Comparison of ENCODE assay signal across 8 cellular contexts in the genomic region with DNA sequence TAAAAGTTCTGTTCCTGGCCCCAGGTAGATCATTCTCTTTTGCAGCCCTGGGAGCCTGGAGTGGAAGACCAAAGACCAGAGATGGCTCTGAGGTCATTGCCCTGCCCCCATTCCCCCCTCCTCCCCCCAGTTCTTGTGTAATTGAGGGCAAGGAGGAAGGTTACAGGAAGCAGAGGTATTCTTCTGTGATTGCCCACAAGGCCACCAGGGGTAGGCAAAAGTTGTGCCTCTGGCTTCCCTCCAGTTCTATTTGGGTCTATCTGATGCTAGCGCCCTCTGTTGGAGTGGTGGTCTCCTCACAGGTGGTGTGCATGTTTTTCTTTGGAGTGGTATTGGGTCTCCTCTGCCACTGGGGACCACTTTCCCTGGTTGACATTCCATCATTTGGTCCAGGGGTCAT. TPM values are rescaled to one million over a fixed set of nuclear protein-coding genes. Genes with fewer than 3 reads are reported as not detected.
DNase-seq lines count a peak whose midpoint lies in the region; ATAC-seq and TF ChIP-seq lines count a peak whose summit lies in the region.

No MANE protein-coding gene starts in this region.

- H3K36me3 Mint-ChIP-seq in CD14-positive monocyte: no peaks in the 10 kb centered on the region

- H3K4me3 ChIP-seq in kidney epithelial cell (ENCODE audit: low read depth, low read length) (no peak overlapping the region), dorsolateral prefrontal cortex (no peak overlapping the region)

- H3K27ac Mint-ChIP-seq in CD14-positive monocyte: no peak overlapping the region

- in situ Hi-C loops in KBM-7 (cut with MboI; ENCODE audit: low pct_unique_long_range_greater_than_20kb, low sequenced_read_pairs): loop anchor here (10.0 kb wide), 1 partner anchor 480 kb away; no protein-coding TSS in a partner anchor

- TF ChIP-seq CTCF in CD14-positive monocyte (IDR thresholded peaks at IDR 0.05) (peak; percentile 43), kidney epithelial cell (IDR thresholded peaks at IDR 0.05; ENCODE audit: insufficient read depth, low read length, poor library complexity, severe bottlenecking) (peak; percentile 38), dorsolateral prefrontal cortex (IDR thresholded peaks at IDR 0.05 in 54 of 56, conservative IDR thresholded peaks at IDR 0.05 in 2 of 56; ENCODE audit: low read depth in 1 of 56, partially characterized antibody in 56 of 56) (peak in 1 of 56 donors; percentile 16)

- H3K27me3 ChIP-seq in kidney epithelial cell (ENCODE audit: control insufficient read depth, insufficient read depth, low read length) (no peaks in the 10 kb centered on the region), dorsolateral prefrontal cortex (no peaks in the 10 kb centered on the region)

- H3K4me3 Mint-ChIP-seq in CD14-positive monocyte: no peak overlapping the region

- no peak overlapping the region for H3K27ac ChIP-seq in dorsolateral prefrontal cortex

- H3K36me3 ChIP-seq in kidney epithelial cell (ENCODE audit: control insufficient read depth, insufficient read depth, low read length): no peaks in the 10 kb centered on the region

- no peaks in the 10 kb centered on the region for H3K9me3 Mint-ChIP-seq in CD14-positive monocyte

- H3K27me3 Mint-ChIP-seq in CD14-positive monocyte (ENCODE audit: low read depth in 3 of 3): peaks cover 0 to 5% (median 1%) of the 10 kb centered on the region in 3 donors

- H3K4me1 Mint-ChIP-seq in CD14-positive monocyte: peaks cover 4% of the 10 kb centered on the region

- no peak for DNase-seq in CD14-positive monocyte (ENCODE audit: low spot score)
- peak; percentile 53 for DNase-seq in KBM-7
- peak; percentile 3 for DNase-seq in activated T-cell treated with anti-CD3 and anti-CD28 coated beads for 1 hour (ENCODE audit: low read depth)
- DNase-seq in kidney epithelial cell (ENCODE audit: low read depth): no peak
- DNase-seq in dorsolateral prefrontal cortex: no peak
- no peak for DNase-seq in ureter (ENCODE audit: low spot score)

- intact Hi-C loops in CD14-positive monocyte (cut with micrococcal nuclease): loop anchor here in 1 of 2 donors (5.0 kb wide), 1 partner anchor 268 kb away; no protein-coding TSS in a partner anchor
- intact Hi-C loops in dorsolateral prefrontal cortex (cut with DNase I): loop anchor here in 1 of 2 donors (10.0 kb wide), 1 partner anchor 260 kb away; no protein-coding TSS in a partner anchor

- no peak for ATAC-seq in GM19395 (IDR thresholded peaks at IDR 0.05; ENCODE audit: unreplicated experiment)
- no peak for ATAC-seq in HG03565 (IDR thresholded peaks at IDR 0.05; ENCODE audit: unreplicated experiment)

RNA-seq across cellular contexts. Expression of a gene that starts 41.2 kb away (rescaled TPM):
- 1 to 10 TPM; 5.8 to 7.7 TPM for polyA plus RNA-seq in CD14-positive monocyte
- total RNA-seq in kidney epithelial cell (20.6 and 21.8 TPM in 2 replicates), dorsolateral prefrontal cortex (10 to 100 TPM; 11.9 to 34.9 (median 18.1) TPM), ureter (17.7 TPM)

Comparison
In these comparisons a context has a peak if more than half of its experiments do, and no peak if none do; other contexts are left out.
1. DNase-seq: peak in KBM-7 (single experiment) and activated T-cell treated with anti-CD3 and anti-CD28 coated beads for 1 hour (single experiment); none in CD14-positive monocyte (single experiment), kidney epithelial cell (single experiment), dorsolateral prefrontal cortex (0 of 10) and ureter (single experiment).